8 cellular contexts compared by ENCODE assay signal in genomic region chr12:75705749-75706719, GRCh38.
DNase-seq lines count a peak whose midpoint lies in the region; ATAC-seq, FAIRE-seq and TF ChIP-seq lines count a peak whose summit lies in the region.

No MANE protein-coding gene starts in this region.

- peak overlapping the region in 1 of 4 donors; percentile 31 for H3K27ac ChIP-seq in pancreas

- H3K4me3 ChIP-seq in fibroblast of the aortic adventitia (ENCODE audit: low read depth, low read length) (no peak overlapping the region), pancreas (no peak overlapping the region)

- FAIRE-seq in RCC 7860 (lab: Jason Lieb, UNC) (peak; percentile 83), pancreas (lab: Jason Lieb, UNC) (no peak)

- no peaks in the 10 kb centered on the region for H3K9me3 ChIP-seq in pancreas

- intact Hi-C loops in pancreas (cut with DNase I) = no loop called here

- peaks cover 0 to 27% (median 0%) of the 10 kb centered on the region in 3 donors for H3K4me1 ChIP-seq in pancreas

- no peaks in the 10 kb centered on the region for H3K36me3 ChIP-seq in pancreas

- peak in 3 of 4 donors; percentile 51 to 79 (median 77) for ATAC-seq in pancreas
- no peak for ATAC-seq in GM18517 (IDR thresholded peaks at IDR 0.05; ENCODE audit: unreplicated experiment)
- ATAC-seq in GM18907 (IDR thresholded peaks at IDR 0.05; ENCODE audit: unreplicated experiment) = no peak

- no peaks in the 10 kb centered on the region for H3K27me3 ChIP-seq in pancreas

- 54 to 63% methylated on average over 8 of the region's 8 CpGs for WGBS in pancreas, 2 donors

- peak; percentile 71 for DNase-seq in COLO668 (lab: John Stamatoyannopoulos, UW; ENCODE audit: unreplicated experiment)
- peak; percentile 84 for DNase-seq in RCC 7860 (ENCODE audit: low spot score)
- DNase-seq in fibroblast of the aortic adventitia (ENCODE audit: low read depth) = peak; percentile 99
- DNase-seq in pancreas = peak in 2 of 6 donors; percentile 33 to 54
- DNase-seq in NCI-H1105 (lab: John Stamatoyannopoulos, UW) = no peak
- no peak for DNase-seq in NCI-H345 (lab: John Stamatoyannopoulos, UW)

- peak; percentile 11 for TF ChIP-seq CTCF in fibroblast of the aortic adventitia (IDR thresholded peaks at IDR 0.05; ENCODE audit: insufficient read depth, low read length)
- TF ChIP-seq CTCF in pancreas (IDR thresholded peaks at IDR 0.05) = no peak

Comparison
In these comparisons a context has a peak if more than half of its experiments do, and no peak if none do; other contexts are left out.
1. DNase-seq: peak in COLO668 (single experiment), RCC 7860 (single experiment) and fibroblast of the aortic adventitia (single experiment); none in NCI-H1105 (single experiment) and NCI-H345 (single experiment).
2. ATAC-seq: peak in pancreas (3 of 4); none in GM18517 (single experiment) and GM18907 (single experiment).